Comparison of ENCODE assay signal across 1 cellular context in genomic region chr7:725223-726005, GRCh38.
TF ChIP-seq lines count a peak whose summit lies in the region.

No MANE protein-coding gene starts in this region.

TF ChIP-seq in K562, 482 proteins besides CTCF, POLR2A, EP300 and RAD21 (continued from another document):
- peak; percentile 46 for TF ChIP-seq L3MBTL2 (IDR thresholded peaks at IDR 0.05)
- no peak for TF ChIP-seq RNF219 (CRISPR knock-in tag; IDR thresholded peaks at IDR 0.05)
- no peak for TF ChIP-seq ZNF444 (CRISPR knock-in tag; IDR thresholded peaks at IDR 0.05)
- TF ChIP-seq HDAC1 (IDR thresholded peaks at IDR 0.05) = peak; percentile 41 to 74; a peak in 3 of 4 replicates
- TF ChIP-seq MITF (IDR thresholded peaks at IDR 0.05) = peak; percentile 49; the same call in 1 of the 2 replicates
- no peak for TF ChIP-seq ID3 (CRISPR knock-in tag; IDR thresholded peaks at IDR 0.05)
- TF ChIP-seq ID3 (tag; IDR thresholded peaks at IDR 0.05) = peak; percentile 49; the same call in 1 of the 2 replicates
- TF ChIP-seq ZNF24 (IDR thresholded peaks at IDR 0.05) = no peak
- TF ChIP-seq LCOR (CRISPR knock-in tag; IDR thresholded peaks at IDR 0.05) = peak; percentile 70; the same call in 1 of the 2 replicates
- TF ChIP-seq, protein P1, sequence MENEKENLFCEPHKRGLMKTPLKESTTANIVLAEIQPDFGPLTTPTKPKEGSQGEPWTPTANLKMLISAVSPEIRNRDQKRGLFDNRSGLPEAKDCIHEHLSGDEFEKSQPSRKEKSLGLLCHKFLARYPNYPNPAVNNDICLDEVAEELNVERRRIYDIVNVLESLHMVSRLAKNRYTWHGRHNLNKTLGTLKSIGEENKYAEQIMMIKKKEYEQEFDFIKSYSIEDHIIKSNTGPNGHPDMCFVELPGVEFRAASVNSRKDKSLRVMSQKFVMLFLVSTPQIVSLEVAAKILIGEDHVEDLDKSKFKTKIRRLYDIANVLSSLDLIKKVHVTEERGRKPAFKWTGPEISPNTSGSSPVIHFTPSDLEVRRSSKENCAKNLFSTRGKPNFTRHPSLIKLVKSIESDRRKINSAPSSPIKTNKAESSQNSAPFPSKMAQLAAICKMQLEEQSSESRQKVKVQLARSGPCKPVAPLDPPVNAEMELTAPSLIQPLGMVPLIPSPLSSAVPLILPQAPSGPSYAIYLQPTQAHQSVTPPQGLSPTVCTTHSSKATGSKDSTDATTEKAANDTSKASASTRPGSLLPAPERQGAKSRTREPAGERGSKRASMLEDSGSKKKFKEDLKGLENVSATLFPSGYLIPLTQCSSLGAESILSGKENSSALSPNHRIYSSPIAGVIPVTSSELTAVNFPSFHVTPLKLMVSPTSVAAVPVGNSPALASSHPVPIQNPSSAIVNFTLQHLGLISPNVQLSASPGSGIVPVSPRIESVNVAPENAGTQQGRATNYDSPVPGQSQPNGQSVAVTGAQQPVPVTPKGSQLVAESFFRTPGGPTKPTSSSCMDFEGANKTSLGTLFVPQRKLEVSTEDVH (IDR thresholded peaks at IDR 0.05; ENCODE audit: low read depth, partially characterized antibody) = no peak
- TF ChIP-seq YY1 (IDR thresholded peaks at IDR 0.05; ENCODE audit: borderline replicate concordance in 1 of 3, control insufficient read depth in 1 of 3, extremely low read depth in 1 of 3, insufficient read depth in 3 of 3, insufficient read length in 1 of 3, insufficient replicate concordance in 2 of 3, low read depth in 1 of 3, low read length in 2 of 3) = peak in 1 of 3 experiments; percentile 9
- peak; percentile 72; the same call in 1 of the 2 replicates for TF ChIP-seq CTBP1 (IDR thresholded peaks at IDR 0.05; ENCODE audit: borderline replicate concordance)
- TF ChIP-seq CHCHD3 (CRISPR knock-in tag; IDR thresholded peaks at IDR 0.05) = no peak
- peak; percentile 84 for TF ChIP-seq ADNP (tag; IDR thresholded peaks at IDR 0.05)
- TF ChIP-seq ZNF311 (CRISPR knock-in tag; IDR thresholded peaks at IDR 0.05) = peak; percentile 75; the same call in 1 of the 2 replicates
- TF ChIP-seq, protein P2, sequence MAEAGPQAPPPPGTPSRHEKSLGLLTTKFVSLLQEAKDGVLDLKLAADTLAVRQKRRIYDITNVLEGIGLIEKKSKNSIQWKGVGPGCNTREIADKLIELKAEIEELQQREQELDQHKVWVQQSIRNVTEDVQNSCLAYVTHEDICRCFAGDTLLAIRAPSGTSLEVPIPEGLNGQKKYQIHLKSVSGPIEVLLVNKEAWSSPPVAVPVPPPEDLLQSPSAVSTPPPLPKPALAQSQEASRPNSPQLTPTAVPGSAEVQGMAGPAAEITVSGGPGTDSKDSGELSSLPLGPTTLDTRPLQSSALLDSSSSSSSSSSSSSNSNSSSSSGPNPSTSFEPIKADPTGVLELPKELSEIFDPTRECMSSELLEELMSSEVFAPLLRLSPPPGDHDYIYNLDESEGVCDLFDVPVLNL (CRISPR knock-in tag; IDR thresholded peaks at IDR 0.05; ENCODE audit: low read depth) = no peak
TF ChIP-seq in K562: peak in this region for 110.
